In genomic region chr7:102412548-102412947, GRCh38 we compare ENCODE assay signal across 1 cellular context.
TF ChIP-seq lines count a peak whose summit lies in the region.

No MANE protein-coding gene starts in this region.

TF ChIP-seq in K562, 482 proteins besides CTCF, POLR2A, EP300 and RAD21:
- TF ChIP-seq DEAF1 (CRISPR knock-in tag; IDR thresholded peaks at IDR 0.05), result peak; percentile 45
- peak; percentile 43 for TF ChIP-seq SMC3 (conservative IDR thresholded peaks at IDR 0.05; ENCODE audit: insufficient read depth, low read depth, low read length)
- TF ChIP-seq NCOA1 (IDR thresholded peaks at IDR 0.05; ENCODE audit: low read depth), result no peak
- peak; percentile 44 for TF ChIP-seq NFIC (IDR thresholded peaks at IDR 0.05)
- TF ChIP-seq PYGO2 (tag; IDR thresholded peaks at IDR 0.05), result no peak
- peak; percentile 98 for TF ChIP-seq ZBTB33 (CRISPR knock-in tag; IDR thresholded peaks at IDR 0.05)
